In genomic region chr6:158231551-158232444, GRCh38 we compare ENCODE assay signal across 8 cellular contexts.
A peak's percentile ranks its signal among the peaks of the same experiment; 100 is the strongest.
DNase-seq lines count a peak whose midpoint lies in the region; ATAC-seq and TF ChIP-seq lines count a peak whose summit lies in the region.

No MANE protein-coding gene starts in this region.

- TF ChIP-seq EP300 in neural cell (conservative IDR thresholded peaks at IDR 0.05; ENCODE audit: poor library complexity, severe bottlenecking), result no peak

- H3F3A ChIP-seq in neural cell (ENCODE audit: insufficient read depth, low read length, poor library complexity, severe bottlenecking), result peaks cover 3% of the 10 kb centered on the region

- peak overlapping the region; percentile 89 for H3K4me2 ChIP-seq in neural cell (ENCODE audit: low read length)

- peak; percentile 27 for DNase-seq in COR-L47 (lab: John Stamatoyannopoulos, UW)
- DNase-seq in HS-27A (ENCODE audit: low read depth), result peak; percentile 49
- peak; percentile 74 for DNase-seq in RPMI7951 (ENCODE audit: low read depth)
- DNase-seq in activated T-helper 9 cell treated with anti-CD3 and anti-CD28 coated beads, Interleukin-2, amount 50 U/mL, for 16 hours (ENCODE audit: low read depth), result peak; percentile 70
- peak; percentile 64 for DNase-seq in fibroblast of villous mesenchyme (ENCODE audit: low read depth)
- DNase-seq in superior temporal gyrus (ENCODE audit: extremely low spot score), result peak; percentile 76

- TF ChIP-seq RAD21 in neural cell (conservative IDR thresholded peaks at IDR 0.05), result no peak

- no peaks in the 10 kb centered on the region for H3K9me2 ChIP-seq in neural cell (ENCODE audit: insufficient read depth, low read length)

- peak overlapping the region; percentile 90 for H3K9ac ChIP-seq in neural cell (ENCODE audit: low read length)

- ATAC-seq in GM19467 (IDR thresholded peaks at IDR 0.05; ENCODE audit: unreplicated experiment), result peak; percentile 67

- H4K20me1 ChIP-seq in neural cell (ENCODE audit: insufficient read depth), result no peaks in the 10 kb centered on the region

- H3K9me3 ChIP-seq in neural cell (ENCODE audit: low read length), result no peaks in the 10 kb centered on the region

- peak overlapping the region; percentile 88 for H3K27ac ChIP-seq in neural cell (ENCODE audit: low read length)

- H3K4me3 ChIP-seq in fibroblast of villous mesenchyme (ENCODE audit: low read depth, low read length), result peak overlapping the region; percentile 79
- peak overlapping the region; percentile 89 for H3K4me3 ChIP-seq in neural cell (ENCODE audit: low read length)

- no peak for TF ChIP-seq CTCF in fibroblast of villous mesenchyme (IDR thresholded peaks at IDR 0.05; ENCODE audit: insufficient read depth, low read depth, low read length)
- no peak for TF ChIP-seq CTCF in neural cell (IDR thresholded peaks at IDR 0.05; ENCODE audit: poor library complexity, severe bottlenecking)

- no peak overlapping the region for H2AFZ ChIP-seq in neural cell (ENCODE audit: low read depth, low read length)

- H3K36me3 ChIP-seq in neural cell (ENCODE audit: insufficient read depth, low read length), result no peaks in the 10 kb centered on the region

- H3K79me2 ChIP-seq in neural cell (replicated peaks; ENCODE audit: insufficient read depth, low read length), result peaks cover 38% of the 10 kb centered on the region

- H3K27me3 ChIP-seq in neural cell (ENCODE audit: insufficient read depth, low read depth, low read length), result no peaks in the 10 kb centered on the region

TF ChIP-seq in neural cell, 6 proteins besides CTCF, POLR2A, EP300 and RAD21:
- TF ChIP-seq POLR2AphosphoS5 (IDR thresholded peaks at IDR 0.05) (peak; percentile 79), SMC3 (conservative IDR thresholded peaks at IDR 0.05; ENCODE audit: poor library complexity) (no peak), EZH2 (IDR thresholded peaks at IDR 0.05; ENCODE audit: borderline replicate concordance, insufficient read depth, low read length, poor library complexity, severe bottlenecking) (no peak), MXI1 (conservative IDR thresholded peaks at IDR 0.05; ENCODE audit: poor library complexity, severe bottlenecking) (no peak), REST (IDR thresholded peaks at IDR 0.05; ENCODE audit: borderline replicate concordance) (peak; percentile 21), TAF1 (IDR thresholded peaks at IDR 0.05; ENCODE audit: low read depth) (no peak)

Comparison
In these comparisons a context has a peak if more than half of its experiments do, and no peak if none do; other contexts are left out.
1. Peak in every context shown above with its lines: DNase-seq, ATAC-seq, H3K4me3 ChIP-seq and H3K27ac ChIP-seq.